In genomic region chr12:74906224-74906623, GRCh38 we compare ENCODE assay signal across 1 cellular context.
TF ChIP-seq lines count a peak whose summit lies in the region.

No MANE protein-coding gene starts in this region.

TF ChIP-seq in SK-N-SH, 30 proteins besides CTCF, POLR2A, EP300 and RAD21 (continued from another document):
- TF ChIP-seq USF2 (IDR thresholded peaks at IDR 0.05; ENCODE audit: borderline replicate concordance, low read depth, low read length) (no peak), SIN3A (IDR thresholded peaks at IDR 0.05; ENCODE audit: borderline replicate concordance, low read depth, low read length) (no peak)
